Comparison of ENCODE assay signal across 17 cellular contexts in the genomic region with DNA sequence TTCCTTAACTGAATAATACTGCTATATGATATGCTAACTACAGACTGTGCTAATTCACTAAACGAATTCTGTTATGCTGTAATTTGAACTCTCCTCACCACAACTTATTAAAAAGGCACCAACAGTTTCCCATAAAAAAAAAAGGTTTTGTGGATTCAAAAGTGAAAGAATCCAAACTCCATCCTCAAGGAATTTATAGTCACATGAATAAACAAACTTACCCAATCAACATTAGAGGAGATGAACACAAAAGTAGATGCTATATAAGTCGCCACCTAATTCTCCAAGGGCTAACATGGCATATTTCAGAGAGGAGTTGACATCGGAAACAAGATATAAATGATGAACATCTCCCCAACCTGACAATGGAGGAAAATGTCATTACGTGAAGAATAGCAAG.
"Had no signal": no experiment of that assay in that cellular context is flagged by ENCODE, and none has a peak within 500 bp of the region (broad histone marks: within the 10 kb centered on the region; RNA-seq: fewer than 3 reads in every experiment).

No MANE protein-coding gene starts in this region.

- H3K27me3 ChIP-seq: heart right ventricle, right lobe of liver, spleen had no signal

- H3K27ac ChIP-seq: parathyroid adenoma, right lobe of liver, spleen had no signal

- H3K4me1 ChIP-seq: heart right ventricle, parathyroid adenoma, right lobe of liver, spleen had no signal

- DNase-seq: activated B cell treated with CpG ODN at 0.5 μM for 24 hours; activated CD4-positive, alpha-beta memory T cell treated with anti-CD3 and anti-CD28 coated beads for 36 hours; activated CD4-positive, alpha-beta T cell treated with anti-CD3 and anti-CD28 coated beads for 4 hours; activated naive CD8-positive, alpha-beta T cell treated with anti-CD3 and anti-CD28 coated beads for 36 hours; activated T-cell treated with anti-CD3 and anti-CD28 coated beads for 4 hours; amygdala; heart right ventricle; left ventricle myocardium superior; mucosa of descending colon; naive thymus-derived CD4-positive, alpha-beta T cell; right lobe of liver; spleen; stimulated activated CD4-positive, alpha-beta T cell treated with anti-CD3 and anti-CD28 coated beads, Interleukin-4, amount 100 ng/mL, for 4 hours had no signal

- H2AFZ ChIP-seq: parathyroid adenoma had no signal

- H3K79me2 ChIP-seq: parathyroid adenoma had no signal

- H3K9ac ChIP-seq: parathyroid adenoma had no signal

- H3K36me3 ChIP-seq: heart right ventricle, right lobe of liver, spleen, thoracic aorta had no signal

- ATAC-seq: heart right ventricle; left ventricle myocardium superior; mucosa of descending colon; naive thymus-derived CD4-positive, alpha-beta T cell; right lobe of liver; stimulated activated memory B cell treated with anti-CD40 and anti-IgM and Interleukin-4, amounts not matched to agents 10 μg/mL and 1 μg/mL and 100 μg/mL, for 72 hours had no signal

- H3K9me3 ChIP-seq: heart right ventricle, mucosa of descending colon, right lobe of liver, thoracic aorta had no signal

- H3K4me3 ChIP-seq: coronary artery, heart right ventricle, mucosa of descending colon, right lobe of liver, spleen, thoracic aorta had no signal
